In the genomic region with DNA sequence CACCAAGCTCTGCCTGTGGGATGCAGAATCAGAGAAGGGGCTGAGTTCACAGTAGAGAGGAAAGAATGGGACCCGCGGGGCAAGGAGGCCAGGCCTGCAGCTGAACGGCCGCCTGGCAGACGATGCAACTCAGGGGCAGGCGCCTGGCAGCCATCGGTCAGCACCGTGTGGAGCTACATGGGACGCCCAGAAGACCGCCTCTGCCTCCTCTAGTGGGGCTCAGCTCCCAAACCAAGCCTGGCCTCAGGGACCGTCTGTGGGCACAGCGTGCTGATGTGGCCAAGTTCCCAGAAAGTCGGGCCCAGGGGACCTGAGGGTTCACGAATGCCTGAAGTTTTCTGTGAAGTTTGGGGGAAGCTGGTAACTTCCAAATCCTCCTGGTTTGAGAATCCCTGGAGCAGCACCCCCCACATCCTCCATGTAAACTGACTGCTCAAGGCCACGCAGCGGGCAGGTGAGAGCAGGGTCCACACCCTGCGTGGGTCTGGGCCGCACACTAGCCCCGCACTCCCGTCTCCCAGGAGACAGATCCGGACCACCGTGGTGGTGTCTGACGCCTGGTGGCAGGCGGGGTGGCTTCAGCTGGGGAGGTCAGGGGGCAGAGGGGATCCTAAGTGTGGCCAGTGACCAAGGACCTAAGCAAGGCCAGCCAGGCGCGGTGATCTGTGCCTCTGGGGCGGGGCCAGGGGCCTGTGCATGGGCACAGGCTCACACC, we compare ENCODE assay signal across 17 cellular contexts. TPM values are rescaled to one million over a fixed set of nuclear protein-coding genes. Genes with fewer than 3 reads are reported as not detected.
DNase-seq lines count a peak whose midpoint lies in the region; ATAC-seq and TF ChIP-seq lines count a peak whose summit lies in the region.
"Had no signal": no experiment of that assay in that cellular context is flagged by ENCODE, and none has a peak within 500 bp of the region (broad histone marks: within the 10 kb centered on the region; RNA-seq: fewer than 3 reads in every experiment).

No MANE protein-coding gene starts in this region.

- H3K4me1 ChIP-seq in left ventricle myocardium inferior, result no peaks in the 10 kb centered on the region
- H3K4me1 ChIP-seq in lower lobe of right lung, result no peaks in the 10 kb centered on the region
- no peaks in the 10 kb centered on the region for H3K4me1 ChIP-seq in spleen

- no peaks in the 10 kb centered on the region for H3K9me3 ChIP-seq in left ventricle myocardium inferior (replicated peaks)
- H3K9me3 ChIP-seq in lower lobe of right lung, result no peaks in the 10 kb centered on the region
- no peaks in the 10 kb centered on the region for H3K9me3 ChIP-seq in spleen

- DNase-seq in left ventricle myocardium inferior (peak; percentile 5), left ventricle myocardium superior (no peak), caudate nucleus (lab: John Stamatoyannopoulos, UW) (no peak), lower lobe of right lung (peak; percentile 39), spleen (peak; percentile 71), NCI-H774 (lab: John Stamatoyannopoulos, UW) (no peak)
- no peak for DNase-seq in activated CD4-positive, alpha-beta T cell treated with anti-CD3 and anti-CD28 coated beads for 4 hours
- DNase-seq: CD4-positive, alpha-beta memory T cell; GF-D8; GOT3; HFFc6; KBM-7; NCI-H1092 treated with DMSO at 0.1 percent for 48 hours; NCI-H1694 treated with DMSO at 0.1 percent for 48 hours; NCI-H345; NCI-H526 treated with DMSO at 0.1 percent for 48 hours; NK-92 treated with Interleukin-12 subunit alpha and Interleukin-12 subunit beta, amount 100 ng/mL, for 24 hours had no signal

- TF ChIP-seq POLR2A in spleen (IDR thresholded peaks at IDR 0.05), result no peak

- intact Hi-C loops in left ventricle myocardium inferior (cut with micrococcal nuclease), result no loop called here
- intact Hi-C loops in left ventricle myocardium superior (cut with micrococcal nuclease), result no loop called here
- intact Hi-C loops in lower lobe of right lung (cut with DNase I), result no loop called here
- intact Hi-C loops in spleen (cut with DNase I; ENCODE audit: low total_unique reads), result no loop called here

- ATAC-seq in left ventricle myocardium superior (no peak), lower lobe of right lung (no peak)

- H3K27me3 ChIP-seq in left ventricle myocardium inferior (ENCODE audit: low read depth) (peaks cover 50% of the 10 kb centered on the region), lower lobe of right lung (ENCODE audit: low read depth) (no peaks in the 10 kb centered on the region), spleen (replicated peaks in 1 of 7) (peaks cover 0 to 17% (median 0%) of the 10 kb centered on the region in 7 donors)

- H3K36me3 ChIP-seq in left ventricle myocardium inferior (no peaks in the 10 kb centered on the region), lower lobe of right lung (no peaks in the 10 kb centered on the region), spleen (no peaks in the 10 kb centered on the region)

- WGBS in spleen, 5 donors, result 84 to 92% (median 90%) methylated on average over 21 to 27 of the region's 27 CpGs

- H3K27ac ChIP-seq in left ventricle myocardium inferior (replicated peaks), result no peak overlapping the region
- H3K27ac ChIP-seq in caudate nucleus (ENCODE audit: low read depth, low read length), result peak overlapping the region; percentile 14
- H3K27ac ChIP-seq in lower lobe of right lung, result no peak overlapping the region
- H3K27ac ChIP-seq in spleen, result no peak overlapping the region

- TF ChIP-seq CTCF in left ventricle myocardium inferior (IDR thresholded peaks at IDR 0.05; ENCODE audit: borderline replicate concordance) (no peak), lower lobe of right lung (IDR thresholded peaks at IDR 0.05) (no peak), spleen (IDR thresholded peaks at IDR 0.05 in 8 of 11, conservative IDR thresholded peaks at IDR 0.05 in 3 of 11) (no peak)

- H3K4me3 ChIP-seq in left ventricle myocardium inferior (no peak overlapping the region), lower lobe of right lung (no peak overlapping the region), spleen (no peak overlapping the region)

RNA-seq across cellular contexts. Expression of a gene that starts 14.6 kb away (rescaled TPM):
- total RNA-seq in left ventricle myocardium inferior, result 1.0 TPM
- 1.3 TPM for total RNA-seq in left ventricle myocardium superior
- 0.53 TPM for total RNA-seq in lower lobe of right lung
- total RNA-seq in spleen, result 1 to 10 TPM in 5 of 7 donors, under 1 TPM in 2; 0.68 to 2.9 (median 1.2) TPM
- 1 to 10 TPM in 2 of 3 donors, under 1 TPM in 1; 0.94 to 5.1 (median 1.7) TPM for polyA plus RNA-seq in spleen

Comparison
In these comparisons a context has a peak if more than half of its experiments do, and no peak if none do; other contexts are left out.
1. DNase-seq: peak in left ventricle myocardium inferior (single experiment), lower lobe of right lung (single experiment) and spleen (single experiment); none in left ventricle myocardium superior (single experiment), caudate nucleus (0 of 61), NCI-H774 (single experiment) and activated CD4-positive, alpha-beta T cell treated with anti-CD3 and anti-CD28 coated beads for 4 hours (0 of 2).